1 cellular context compared by ENCODE assay signal in genomic region chr5:65577141-65577540, GRCh38.
TF ChIP-seq lines count a peak whose summit lies in the region.

No MANE protein-coding gene starts in this region.

TF ChIP-seq in A549, 52 proteins besides CTCF, POLR2A, EP300 and RAD21 (continued from another document):
- TF ChIP-seq, protein P1, sequence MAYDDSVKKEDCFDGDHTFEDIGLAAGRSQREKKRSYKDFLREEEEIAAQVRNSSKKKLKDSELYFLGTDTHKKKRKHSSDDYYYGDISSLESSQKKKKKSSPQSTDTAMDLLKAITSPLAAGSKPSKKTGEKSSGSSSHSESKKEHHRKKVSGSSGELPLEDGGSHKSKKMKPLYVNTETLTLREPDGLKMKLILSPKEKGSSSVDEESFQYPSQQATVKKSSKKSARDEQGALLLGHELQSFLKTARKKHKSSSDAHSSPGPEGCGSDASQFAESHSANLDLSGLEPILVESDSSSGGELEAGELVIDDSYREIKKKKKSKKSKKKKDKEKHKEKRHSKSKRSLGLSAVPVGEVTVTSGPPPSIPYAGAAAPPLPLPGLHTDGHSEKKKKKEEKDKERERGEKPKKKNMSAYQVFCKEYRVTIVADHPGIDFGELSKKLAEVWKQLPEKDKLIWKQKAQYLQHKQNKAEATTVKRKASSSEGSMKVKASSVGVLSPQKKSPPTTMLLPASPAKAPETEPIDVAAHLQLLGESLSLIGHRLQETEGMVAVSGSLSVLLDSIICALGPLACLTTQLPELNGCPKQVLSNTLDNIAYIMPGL (CRISPR knock-in tag; IDR thresholded peaks at IDR 0.05; ENCODE audit: borderline replicate concordance) = no peak
